ENCODE assay signal across 9 cellular contexts in the genomic region with DNA sequence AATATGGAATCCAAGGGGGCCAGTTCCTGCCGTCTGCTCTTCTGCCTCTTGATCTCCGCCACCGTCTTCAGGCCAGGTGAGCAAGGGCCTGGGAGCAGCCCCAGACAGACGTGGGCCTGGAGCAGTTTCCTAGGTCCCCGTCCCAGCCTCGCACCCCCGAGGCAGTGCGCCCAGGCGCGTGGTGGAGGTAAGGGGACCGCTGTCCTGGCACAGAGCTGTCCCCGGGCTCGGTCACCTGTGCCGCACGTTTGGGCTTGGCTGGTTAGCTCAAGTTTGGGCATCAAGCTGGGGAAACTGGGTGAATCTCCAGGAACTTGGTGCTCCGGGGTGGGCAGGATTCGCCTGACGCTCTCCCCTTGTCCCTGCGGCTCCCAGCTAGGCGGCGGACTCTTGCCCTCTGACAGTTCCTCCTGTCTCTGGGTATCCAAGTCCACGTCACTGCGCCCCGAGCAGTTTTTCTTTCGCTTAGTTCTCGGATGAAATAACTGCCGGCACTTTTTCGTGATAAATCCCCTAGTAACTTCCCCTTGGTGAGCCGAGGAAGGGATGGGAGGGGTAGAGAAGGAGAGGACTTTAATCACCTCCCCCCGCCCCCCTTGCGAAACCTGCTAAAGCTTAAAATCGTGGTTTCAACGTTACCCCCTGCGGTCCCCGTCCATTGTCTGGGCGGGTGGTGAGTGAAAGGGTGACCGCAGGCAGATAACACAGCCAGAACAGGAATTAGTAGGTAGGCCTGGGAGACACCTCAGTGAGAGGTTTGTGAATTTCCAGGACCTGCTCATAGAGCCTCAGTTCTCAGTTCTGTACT. TPM values are rescaled to one million over a fixed set of nuclear protein-coding genes. Genes with fewer than 3 reads are reported as not detected.
DNase-seq lines count a peak whose midpoint lies in the region; ATAC-seq, FAIRE-seq and TF ChIP-seq lines count a peak whose summit lies in the region.
"Had no signal": no experiment of that assay in that cellular context is flagged by ENCODE, and none has a peak within 500 bp of the region (broad histone marks: within the 10 kb centered on the region; RNA-seq: fewer than 3 reads in every experiment).

No MANE protein-coding gene starts in this region.

- peaks cover 0 to 18% (median 14%) of the 10 kb centered on the region in 3 donors for H3K4me1 ChIP-seq in pancreas

- no peaks in the 10 kb centered on the region for H3K27me3 ChIP-seq in pancreas

- peak overlapping the region; percentile 53 to 76 (median 62) for H3K4me3 ChIP-seq in pancreas

- intact Hi-C loops in cardiac septum (cut with DNase I) (loop anchor here (10.0 kb wide), 2 partner anchors 743 to 1093 kb away; no protein-coding TSS in a partner anchor), pancreas (cut with DNase I) (loop anchor here in 1 of 3 donors (10.0 kb wide), 1 partner anchor 773 kb away; no protein-coding TSS in a partner anchor)

- peak overlapping the region; percentile 90 for H3K4me3 Mint-ChIP-seq in activated naive CD8-positive, alpha-beta T cell treated with anti-CD3 and anti-CD28 coated beads for 36 hours

- H3K36me3 ChIP-seq in pancreas: no peaks in the 10 kb centered on the region

- peaks cover 4% of the 10 kb centered on the region for H3K36me3 Mint-ChIP-seq in activated naive CD8-positive, alpha-beta T cell treated with anti-CD3 and anti-CD28 coated beads for 36 hours

- 1 to 2% methylated on average over 37 of the region's 37 CpGs for WGBS in pancreas, 2 donors

- H3K27me3 Mint-ChIP-seq in activated naive CD8-positive, alpha-beta T cell treated with anti-CD3 and anti-CD28 coated beads for 36 hours: peaks cover 18% of the 10 kb centered on the region

- no peak for TF ChIP-seq CTCF in pancreas (IDR thresholded peaks at IDR 0.05)

- H3K9me3 ChIP-seq in pancreas: no peaks in the 10 kb centered on the region

- peak overlapping the region; percentile 78 to 93 (median 82) for H3K27ac ChIP-seq in pancreas

- peak; percentile 23 for ATAC-seq in GM21381 (IDR thresholded peaks at IDR 0.05; ENCODE audit: unreplicated experiment)
- ATAC-seq in pancreas: peak; percentile 15 to 41 (median 28)

- FAIRE-seq in pancreas (lab: Jason Lieb, UNC): no peak
- FAIRE-seq: islet of Langerhans had no signal

- peak overlapping the region; percentile 99 for H3K27ac Mint-ChIP-seq in activated naive CD8-positive, alpha-beta T cell treated with anti-CD3 and anti-CD28 coated beads for 36 hours

- peaks cover 35% of the 10 kb centered on the region for H3K4me1 Mint-ChIP-seq in activated naive CD8-positive, alpha-beta T cell treated with anti-CD3 and anti-CD28 coated beads for 36 hours

- no peaks in the 10 kb centered on the region for H3K9me3 Mint-ChIP-seq in activated naive CD8-positive, alpha-beta T cell treated with anti-CD3 and anti-CD28 coated beads for 36 hours

- DNase-seq in DMS53 treated with DMSO at 0.1 percent for 48 hours (lab: John Stamatoyannopoulos, UW; ENCODE audit: unreplicated experiment) (peak; percentile 7), HuH-7 (ENCODE audit: low spot score) (peak; percentile 37), SKM-1 (lab: John Stamatoyannopoulos, UW; ENCODE audit: unreplicated experiment) (peak; percentile 93), cardiac septum (ENCODE audit: low spot score) (peak; percentile 85), pancreas (peak; percentile 44 to 82 (median 68)), ureter (ENCODE audit: low spot score) (peak; percentile 67)
- DNase-seq in activated naive CD8-positive, alpha-beta T cell treated with anti-CD3 and anti-CD28 coated beads for 36 hours: peak; percentile 83

RNA-seq across cellular contexts. Expression of a gene that starts 0.9 kb away (rescaled TPM):
- 10 to 100 TPM; 20.9 to 21.7 TPM for total RNA-seq in activated naive CD8-positive, alpha-beta T cell treated with anti-CD3 and anti-CD28 coated beads for 36 hours
- total RNA-seq in cardiac septum (8.3 TPM), pancreas (10 to 100 TPM; 21.1 to 42.1 (median 27.6) TPM), ureter (67.6 TPM)
- 10 to 100 TPM; 14.4 to 36.8 TPM for polyA plus RNA-seq in pancreas

Comparison
In these comparisons a context has a peak if more than half of its experiments do, and no peak if none do; other contexts are left out.
1. Peak in every context shown above with its lines: DNase-seq, ATAC-seq, H3K4me3 ChIP-seq and H3K27ac ChIP-seq.
2. DNase-seq: peak in every context shown above with its lines; median percentile 93 in SKM-1; 85 in cardiac septum; 83 in activated naive CD8-positive, alpha-beta T cell treated with anti-CD3 and anti-CD28 coated beads for 36 hours; 68 in pancreas; 67 in ureter; 37 in HuH-7; 7 in DMS53 treated with DMSO at 0.1 percent for 48 hours.